7 cellular contexts compared by ENCODE assay signal in the genomic region with DNA sequence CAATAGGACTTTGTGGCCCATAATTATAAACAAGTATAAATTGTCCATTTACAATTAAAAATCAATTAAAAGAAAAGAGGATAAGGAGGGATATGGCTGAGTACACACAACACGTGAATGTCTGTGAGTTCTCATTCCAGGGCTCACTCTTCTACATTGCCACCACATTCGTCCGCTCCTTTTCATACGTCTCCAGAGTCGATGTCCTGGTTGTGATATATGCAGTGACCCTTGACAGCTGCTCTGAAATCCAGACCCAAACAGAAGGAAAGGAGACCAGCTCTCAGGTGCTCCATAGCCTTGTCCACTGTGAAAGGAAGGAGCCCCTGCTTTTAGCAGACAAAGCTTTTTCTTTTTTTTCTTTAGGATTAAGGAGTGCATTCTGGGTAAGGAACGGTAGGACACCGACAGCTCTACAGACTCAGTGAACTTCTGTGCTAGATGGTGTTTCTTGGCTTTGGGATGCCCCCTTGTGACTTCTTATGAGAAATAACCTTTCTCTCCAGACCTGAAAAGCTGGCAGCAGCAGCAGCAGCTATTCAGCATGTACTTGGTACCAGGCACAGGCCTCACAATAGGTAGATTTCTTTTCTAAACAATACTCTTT. TPM values are rescaled to one million over a fixed set of nuclear protein-coding genes. Genes with fewer than 3 reads are reported as not detected.
DNase-seq lines count a peak whose midpoint lies in the region; ATAC-seq, FAIRE-seq and TF ChIP-seq lines count a peak whose summit lies in the region.

No MANE protein-coding gene starts in this region.

- no peak overlapping the region for H2AK5ac ChIP-seq in H1 (ENCODE audit: low read depth, low read length)

- H3K4me2 ChIP-seq in H1 (ENCODE audit: insufficient read depth in 1 of 2, low read depth in 2 of 2, low read length in 2 of 2), result no peak overlapping the region; a peak in 1 of 4 replicates

- DNase-seq in EL (peak; percentile 69), OCI-M1 (lab: John Stamatoyannopoulos, UW) (peak; percentile 93), H1 (ENCODE audit: low read depth in 1 of 2, low spot score in 2 of 2) (peak; percentile 52 to 53), mucosa of gallbladder (ENCODE audit: low spot score) (peak; percentile 36), occipital lobe (lab: John Stamatoyannopoulos, UW) (no peak)
- DNase-seq in Jurkat, Clone E6-1 (ENCODE audit: low read depth, low spot score), result peak; percentile 78

- no peak overlapping the region for H2BK5ac ChIP-seq in H1 (ENCODE audit: low read depth, low read length)

- WGBS in H1 (ENCODE audit: extremely low coverage in 1 of 2, insufficient coverage in 1 of 2, insufficient read length in 1 of 2, insufficient replicate concordance in 2 of 2, low coverage in 1 of 2, low lambda C conversion rate in 2 of 2, missing lambda C conversion rate in 1 of 2), 2 experiments, result 76% methylated on average over 7 of the region's 7 CpGs; no CpG with 5 or more reads in 1 of the 2 experiments

- H4K8ac ChIP-seq in H1 (ENCODE audit: extremely low read depth, insufficient read depth, low read length), result no peak overlapping the region

- H3K36me3 ChIP-seq in H1 (ENCODE audit: control insufficient read depth in 2 of 4, insufficient read depth in 4 of 4, low read length in 3 of 4), result peaks cover 0 to 18% (median 11%) of the 10 kb centered on the region in 4 experiments; a peak in 4 of 8 replicates

- no peak overlapping the region for H4K91ac ChIP-seq in H1 (replicated peaks; ENCODE audit: insufficient read length, low read length)

- H4K20me1 ChIP-seq in H1 (replicated peaks in 1 of 2; ENCODE audit: control insufficient read depth in 1 of 2, insufficient read depth in 2 of 2, low read length in 2 of 2), result no peaks in the 10 kb centered on the region

- H3K9me3 ChIP-seq in H1 (ENCODE audit: insufficient read depth in 2 of 2, low read depth in 1 of 2, low read length in 1 of 2), result no peaks in the 10 kb centered on the region; a peak in 1 of 4 replicates

- H3K18ac ChIP-seq in H1 (ENCODE audit: extremely low read depth, low read length), result no peak overlapping the region

- POLR2A ChIA-PET in H1 (lab: Charles Lee; ENCODE audit: partially characterized antibody), result interaction anchor here (0.9 to 1.7 kb wide), 9 partner anchors 10 to 324 kb away, joined by 3 to 8 read pairs (median 4); no protein-coding TSS in a partner anchor

- H2AFZ ChIP-seq in H1 (ENCODE audit: low read length), result peak overlapping the region; percentile 89

- H4K5ac ChIP-seq in H1 (ENCODE audit: insufficient read length, low read depth, low read length), result peak overlapping the region; percentile 3

- no peaks in the 10 kb centered on the region for H3K27me3 ChIP-seq in H1 (replicated peaks in 1 of 4; ENCODE audit: control insufficient read depth in 3 of 4, extremely low read depth in 1 of 4, insufficient read depth in 3 of 4, low read length in 3 of 4)

- CTCF ChIA-PET in H1 (lab: Charles Lee; ENCODE audit: partially characterized antibody), result interaction anchor here (0.5 to 2.5 kb wide), 41 partner anchors 8 to 580 kb away, joined by 3 to 16 read pairs (median 4); a partner anchor contains a TSS

- H3K56ac ChIP-seq in H1 (replicated peaks; ENCODE audit: insufficient read length, low read depth, low read length), result no peak overlapping the region

- H2BK20ac ChIP-seq in H1 (ENCODE audit: low read length), result no peak overlapping the region

- no peak overlapping the region for H3K23ac ChIP-seq in H1 (ENCODE audit: insufficient read length)

- no peak overlapping the region for H2BK15ac ChIP-seq in H1 (ENCODE audit: low read length)

- 0 out of 3 replicates have a peak, but pooled peaks of 1 of the 2 experiments have one; percentile 20 for TF ChIP-seq EP300 in H1 (IDR thresholded peaks at IDR 0.05; ENCODE audit: borderline replicate concordance in 1 of 2, low read depth in 2 of 2, low read length in 2 of 2)

- H2BK120ac ChIP-seq in H1 (replicated peaks; ENCODE audit: low read depth, low read length), result no peak overlapping the region

- peak in 2 of 3 experiments; percentile 81 to 82; a peak in 3 of 4 replicates for TF ChIP-seq CTCF in H1 (IDR thresholded peaks at IDR 0.05; ENCODE audit: control extremely low read depth in 1 of 3, insufficient read depth in 1 of 3, low read depth in 1 of 3, low read length in 3 of 3)

- peak; percentile 92 to 96 for TF ChIP-seq RAD21 in H1 (IDR thresholded peaks at IDR 0.05 in 1 of 2, conservative IDR thresholded peaks at IDR 0.05 in 1 of 2; ENCODE audit: low read depth in 2 of 2, low read length in 2 of 2)

- no peak overlapping the region for H3K4ac ChIP-seq in H1 (replicated peaks; ENCODE audit: insufficient read length, low read depth, low read length)

- no peak for TF ChIP-seq POLR2A in H1 (IDR thresholded peaks at IDR 0.05; ENCODE audit: control extremely low read depth in 1 of 2, low read depth in 2 of 2, low read length in 2 of 2)

- no peak overlapping the region for H3K27ac ChIP-seq in H1 (ENCODE audit: low read depth, low read length)

- no peak overlapping the region for H3K4me3 ChIP-seq in Jurkat, Clone E6-1 (ENCODE audit: low read length)
- H3K4me3 ChIP-seq in H1 (ENCODE audit: extremely low read depth in 1 of 4, insufficient read depth in 2 of 4, low read depth in 3 of 4, low read length in 4 of 4), result no peak overlapping the region

- FAIRE-seq in H1 (lab: Jason Lieb, UNC), result peak; percentile 96

- H3K9ac ChIP-seq in H1 (replicated peaks in 1 of 4; ENCODE audit: extremely low read depth in 1 of 4, low read depth in 3 of 4, low read length in 3 of 4), result peak overlapping the region in 1 of 4 experiments; percentile 39; a peak in 1 of 7 replicates

- no peaks in the 10 kb centered on the region for H3K23me2 ChIP-seq in H1 (ENCODE audit: low read depth, low read length)

- H3K79me2 ChIP-seq in H1 (ENCODE audit: control insufficient read depth in 1 of 2, insufficient read depth in 2 of 2, low read length in 2 of 2), result no peaks in the 10 kb centered on the region

- H3K79me1 ChIP-seq in H1 (ENCODE audit: low read depth, low read length), result no peaks in the 10 kb centered on the region

- H3K14ac ChIP-seq in H1 (ENCODE audit: insufficient read length), result no peak overlapping the region

- H2BK12ac ChIP-seq in H1 (ENCODE audit: low read depth, low read length), result no peak overlapping the region

- ATAC-seq in GM19463 (IDR thresholded peaks at IDR 0.05; ENCODE audit: unreplicated experiment), result no peak

- peaks cover 0 to 3% (median 1%) of the 10 kb centered on the region in 4 experiments; a peak in 3 of 7 replicates for H3K4me1 ChIP-seq in H1 (replicated peaks in 1 of 4; ENCODE audit: control insufficient read depth in 3 of 4, insufficient read depth in 4 of 4, low read length in 3 of 4)

TF ChIP-seq in H1, 55 proteins besides CTCF, POLR2A, EP300 and RAD21 (continues in another document):
- no peak; the same call in 1 of the 2 replicates for TF ChIP-seq CREB1 (IDR thresholded peaks at IDR 0.05)

RNA-seq across cellular contexts. Expression of a gene that starts 19.7 kb away (rescaled TPM):
- not detected for polyA plus RNA-seq in Jurkat, Clone E6-1 (2012; ENCODE audit: insufficient read depth, insufficient read length)
- 0.54 TPM in 1 of 2 replicates, not detected in the other for total RNA-seq in H1 (2021; fragmentation: NEBNext Ultra II Directional; extraction: Animal tissue kit (Norgen Biotek cat#: 25700))
- polyA plus RNA-seq in H1 (2011; rRNA removed), result 0.05 and 0.27 TPM in 2 replicates
- 0.32 TPM for polyA plus RNA-seq in H1 (2011; cell fraction: cytosol; rRNA removed)
- polyA plus RNA-seq in H1 (2011; cell fraction: nucleus; rRNA removed), result 1.0 TPM
- 0.32 to 0.90 TPM (median 0.56 TPM) in 4 replicates for polyA plus RNA-seq in H1 (2012, experiment 1 of 2)
- polyA plus RNA-seq in H1 (2012, experiment 2 of 2), result not detected
- 0.08 TPM for polyA plus RNA-seq in H1 (2013, experiment 1 of 2)
- polyA plus RNA-seq in H1 (2013, experiment 2 of 2), result 0.09 TPM
- polyA minus RNA-seq in H1 (2011; rRNA and poly(A)+ RNA removed), result not detected in 2 replicates
- polyA minus RNA-seq in H1 (2011; cell fraction: cytosol; rRNA and poly(A)+ RNA removed), result not detected
- polyA minus RNA-seq in H1 (2011; cell fraction: nucleus; rRNA and poly(A)+ RNA removed), result 0.50 TPM
- total RNA-seq in mucosa of gallbladder (10.2 TPM), occipital lobe (0.47 TPM)

RNA-seq across cellular contexts. Expression of a gene that starts 51.5 kb away (rescaled TPM):
- polyA plus RNA-seq in Jurkat, Clone E6-1 (2012; ENCODE audit: insufficient read depth, insufficient read length), result 119 TPM
- 39.8 and 46.2 TPM in 2 replicates for total RNA-seq in H1 (2021; fragmentation: NEBNext Ultra II Directional; extraction: Animal tissue kit (Norgen Biotek cat#: 25700))
- polyA plus RNA-seq in H1 (2011; rRNA removed), result 55.2 and 79.1 TPM in 2 replicates
- polyA plus RNA-seq in H1 (2011; cell fraction: cytosol; rRNA removed), result 42.6 TPM
- 42.7 TPM for polyA plus RNA-seq in H1 (2011; cell fraction: nucleus; rRNA removed)
- polyA plus RNA-seq in H1 (2012, experiment 1 of 2), result 28.1 to 49.5 TPM (median 39.5 TPM) in 4 replicates
- polyA plus RNA-seq in H1 (2012, experiment 2 of 2), result 31.0 TPM
- polyA plus RNA-seq in H1 (2013, experiment 1 of 2), result 31.3 TPM
- 31.0 TPM for polyA plus RNA-seq in H1 (2013, experiment 2 of 2)
- polyA minus RNA-seq in H1 (2011; rRNA and poly(A)+ RNA removed), result 52.7 and 73.3 TPM in 2 replicates
- 54.7 TPM for polyA minus RNA-seq in H1 (2011; cell fraction: cytosol; rRNA and poly(A)+ RNA removed)
- 53.6 TPM for polyA minus RNA-seq in H1 (2011; cell fraction: nucleus; rRNA and poly(A)+ RNA removed)
- total RNA-seq in mucosa of gallbladder (37.9 TPM), occipital lobe (5.0 TPM)

RNA-seq across cellular contexts. Expression of a gene that starts 54.3 kb away (rescaled TPM):
- 36.0 TPM for polyA plus RNA-seq in Jurkat, Clone E6-1 (2012; ENCODE audit: insufficient read depth, insufficient read length)
- 28.8 TPM in 2 replicates for total RNA-seq in H1 (2021; fragmentation: NEBNext Ultra II Directional; extraction: Animal tissue kit (Norgen Biotek cat#: 25700))
- 18.3 and 24.4 TPM in 2 replicates for polyA plus RNA-seq in H1 (2011; rRNA removed)
- 27.0 TPM for polyA plus RNA-seq in H1 (2011; cell fraction: cytosol; rRNA removed)
- 21.1 TPM for polyA plus RNA-seq in H1 (2011; cell fraction: nucleus; rRNA removed)
- polyA plus RNA-seq in H1 (2012, experiment 1 of 2), result 33.7 to 44.8 TPM (median 38.8 TPM) in 4 replicates
- 14.9 TPM for polyA plus RNA-seq in H1 (2012, experiment 2 of 2)
- polyA plus RNA-seq in H1 (2013, experiment 1 of 2), result 21.2 TPM
- polyA plus RNA-seq in H1 (2013, experiment 2 of 2), result 20.0 TPM
- 26.5 and 26.8 TPM in 2 replicates for polyA minus RNA-seq in H1 (2011; rRNA and poly(A)+ RNA removed)
- 13.7 TPM for polyA minus RNA-seq in H1 (2011; cell fraction: cytosol; rRNA and poly(A)+ RNA removed)
- 18.7 TPM for polyA minus RNA-seq in H1 (2011; cell fraction: nucleus; rRNA and poly(A)+ RNA removed)
- total RNA-seq in mucosa of gallbladder, result 19.5 TPM
- total RNA-seq in occipital lobe, result 12.6 TPM

RNA-seq across cellular contexts. Expression of a gene that starts 54.5 kb away (rescaled TPM):
- 118 TPM for polyA plus RNA-seq in Jurkat, Clone E6-1 (2012; ENCODE audit: insufficient read depth, insufficient read length)
- 177 TPM in 2 replicates for total RNA-seq in H1 (2021; fragmentation: NEBNext Ultra II Directional; extraction: Animal tissue kit (Norgen Biotek cat#: 25700))
- 371 and 380 TPM in 2 replicates for polyA plus RNA-seq in H1 (2011; rRNA removed)
- 332 TPM for polyA plus RNA-seq in H1 (2011; cell fraction: cytosol; rRNA removed)
- 200 TPM for polyA plus RNA-seq in H1 (2011; cell fraction: nucleus; rRNA removed)
- 185 to 267 TPM (median 211 TPM) in 4 replicates for polyA plus RNA-seq in H1 (2012, experiment 1 of 2)
- 194 TPM for polyA plus RNA-seq in H1 (2012, experiment 2 of 2)
- 202 TPM for polyA plus RNA-seq in H1 (2013, experiment 1 of 2)
- polyA plus RNA-seq in H1 (2013, experiment 2 of 2), result 203 TPM
- polyA minus RNA-seq in H1 (2011; rRNA and poly(A)+ RNA removed), result 112 and 126 TPM in 2 replicates
- 86.9 TPM for polyA minus RNA-seq in H1 (2011; cell fraction: cytosol; rRNA and poly(A)+ RNA removed)
- polyA minus RNA-seq in H1 (2011; cell fraction: nucleus; rRNA and poly(A)+ RNA removed), result 140 TPM
- total RNA-seq in mucosa of gallbladder, result 76.3 TPM
- 38.2 TPM for total RNA-seq in occipital lobe
